ENCODE assay signal across 15 cellular contexts in genomic region chr3:144643778-144644191, GRCh38.
DNase-seq lines count a peak whose midpoint lies in the region; ATAC-seq and TF ChIP-seq lines count a peak whose summit lies in the region.
"Had no signal": no experiment of that assay in that cellular context is flagged by ENCODE, and none has a peak within 500 bp of the region (broad histone marks: within the 10 kb centered on the region; RNA-seq: fewer than 3 reads in every experiment).

No MANE protein-coding gene starts in this region.

- H3K79me2 ChIP-seq in trophoblast cell (ENCODE audit: control insufficient read depth, insufficient read depth, low read length, poor library complexity): no peaks in the 10 kb centered on the region

- no peaks in the 10 kb centered on the region for H3K79me1 ChIP-seq in trophoblast cell (ENCODE audit: low read length)

- H3K27ac ChIP-seq in trophoblast cell (ENCODE audit: low read depth, low read length): no peak overlapping the region
- H3K27ac ChIP-seq: epithelial cell of prostate had no signal

- no peak overlapping the region for H4K91ac ChIP-seq in trophoblast cell (ENCODE audit: low read depth, low read length)

- H3K4me2 ChIP-seq in trophoblast cell (ENCODE audit: low read length): no peak overlapping the region

- H2AK5ac ChIP-seq in trophoblast cell (ENCODE audit: low read length): no peak overlapping the region

- no peak overlapping the region for H3K23ac ChIP-seq in trophoblast cell (ENCODE audit: low read length)

- DNase-seq in AG09319 (ENCODE audit: extremely low read depth, low read depth) (peak; percentile 3), NCI-H146 (lab: John Stamatoyannopoulos, UW) (peak; percentile 52), fibroblast of gingiva (ENCODE audit: low read depth) (peak; percentile 45), midbrain (lab: John Stamatoyannopoulos, UW) (peak; percentile 30), DMS79 (lab: John Stamatoyannopoulos, UW) (no peak), trophoblast cell (no peak)
- no peak for DNase-seq in stimulated activated naive CD8-positive, alpha-beta T cell treated with anti-CD3 and anti-CD28 coated beads, Interleukin-15, amount 100 ng/mL, for 72 hours
- DNase-seq: activated naive CD4-positive, alpha-beta T cell treated with anti-CD3 and anti-CD28 coated beads, Interleukin-2, amount 10 ng/mL, durations not matched to agents 7 days and 5 days; AML-193; cerebellar nuclear complex; NCI-H1048; NCI-H446 treated with DMSO at 0.1 percent for 48 hours had no signal

- no CpG with 5 or more reads among the region's 3 CpGs for WGBS in trophoblast cell (ENCODE audit: extremely low coverage, insufficient coverage, insufficient read length)

- no peak overlapping the region for H2BK12ac ChIP-seq in trophoblast cell (ENCODE audit: low read length)

- H3K4ac ChIP-seq in trophoblast cell (ENCODE audit: low read depth, low read length): no peak overlapping the region

- H4K12ac ChIP-seq in trophoblast cell (ENCODE audit: low read depth, low read length): no peak overlapping the region

- no peak overlapping the region for H3K9ac ChIP-seq in trophoblast cell (ENCODE audit: low read length)

- H3K9me3 ChIP-seq in trophoblast cell (ENCODE audit: insufficient read depth, low read depth, low read length): peaks cover 2% of the 10 kb centered on the region

- no peaks in the 10 kb centered on the region for H3K36me3 ChIP-seq in trophoblast cell (ENCODE audit: control insufficient read depth in 1 of 2, insufficient read depth in 2 of 2, low read length in 2 of 2)

- no peak overlapping the region for H3K4me3 Mint-ChIP-seq in stimulated activated naive CD8-positive, alpha-beta T cell treated with anti-CD3 and anti-CD28 coated beads, Interleukin-15, amount 100 ng/mL, for 72 hours
- H3K4me3 Mint-ChIP-seq: activated naive CD4-positive, alpha-beta T cell treated with anti-CD3 and anti-CD28 coated beads, Interleukin-2, amount 10 ng/mL, durations not matched to agents 7 days and 5 days; mesothelial cell of epicardium had no signal

- no peaks in the 10 kb centered on the region for H3K4me1 ChIP-seq in trophoblast cell (ENCODE audit: control insufficient read depth in 1 of 2, insufficient read depth in 2 of 2, low read length in 2 of 2)

- H3K9me3 Mint-ChIP-seq in stimulated activated naive CD8-positive, alpha-beta T cell treated with anti-CD3 and anti-CD28 coated beads, Interleukin-15, amount 100 ng/mL, for 72 hours: no peaks in the 10 kb centered on the region
- H3K9me3 Mint-ChIP-seq: activated naive CD4-positive, alpha-beta T cell treated with anti-CD3 and anti-CD28 coated beads, Interleukin-2, amount 10 ng/mL, durations not matched to agents 7 days and 5 days; mesothelial cell of epicardium had no signal

- TF ChIP-seq CTCF in AG09319 (IDR thresholded peaks at IDR 0.05; ENCODE audit: low read depth, low read length): no peak

- no peak overlapping the region for H2BK5ac ChIP-seq in trophoblast cell (ENCODE audit: low read depth, low read length, poor library complexity)

- no peaks in the 10 kb centered on the region for H3K27me3 Mint-ChIP-seq in stimulated activated naive CD8-positive, alpha-beta T cell treated with anti-CD3 and anti-CD28 coated beads, Interleukin-15, amount 100 ng/mL, for 72 hours
- H3K27me3 Mint-ChIP-seq: activated naive CD4-positive, alpha-beta T cell treated with anti-CD3 and anti-CD28 coated beads, Interleukin-2, amount 10 ng/mL, durations not matched to agents 7 days and 5 days had no signal

- H3K27ac Mint-ChIP-seq in stimulated activated naive CD8-positive, alpha-beta T cell treated with anti-CD3 and anti-CD28 coated beads, Interleukin-15, amount 100 ng/mL, for 72 hours: peak overlapping the region in 1 of 2 donors; percentile 48
- H3K27ac Mint-ChIP-seq: activated naive CD4-positive, alpha-beta T cell treated with anti-CD3 and anti-CD28 coated beads, Interleukin-2, amount 10 ng/mL, durations not matched to agents 7 days and 5 days; mesothelial cell of epicardium had no signal

- H3K4me1 Mint-ChIP-seq in stimulated activated naive CD8-positive, alpha-beta T cell treated with anti-CD3 and anti-CD28 coated beads, Interleukin-15, amount 100 ng/mL, for 72 hours: no peaks in the 10 kb centered on the region
- H3K4me1 Mint-ChIP-seq: activated naive CD4-positive, alpha-beta T cell treated with anti-CD3 and anti-CD28 coated beads, Interleukin-2, amount 10 ng/mL, durations not matched to agents 7 days and 5 days; mesothelial cell of epicardium had no signal

- H3K27me3 ChIP-seq in trophoblast cell (ENCODE audit: insufficient read depth, low read length): no peaks in the 10 kb centered on the region

- no peak overlapping the region for H2AFZ ChIP-seq in trophoblast cell (ENCODE audit: insufficient read depth, low read length, poor library complexity)

- H3K14ac ChIP-seq in trophoblast cell (ENCODE audit: low read length): no peak overlapping the region

- ATAC-seq in HG02798 (IDR thresholded peaks at IDR 0.05; ENCODE audit: poor library complexity, unreplicated experiment): no peak
- ATAC-seq in stimulated activated naive CD8-positive, alpha-beta T cell treated with anti-CD3 and anti-CD28 coated beads, Interleukin-15, amount 100 ng/mL, for 72 hours: no peak

- H3K4me3 ChIP-seq in trophoblast cell (ENCODE audit: low read depth, low read length): no peak overlapping the region

- H2BK120ac ChIP-seq in trophoblast cell (ENCODE audit: insufficient read depth, low read length, poor library complexity): no peak overlapping the region

- no peak overlapping the region for H4K8ac ChIP-seq in trophoblast cell (ENCODE audit: low read depth, low read length)

- no peak overlapping the region for H3K18ac ChIP-seq in trophoblast cell (ENCODE audit: low read length)

Comparison
In these comparisons a context has a peak if more than half of its experiments do, and no peak if none do; other contexts are left out.
1. DNase-seq: peak in AG09319 (single experiment), NCI-H146 (single experiment), fibroblast of gingiva (single experiment) and midbrain (single experiment); none in DMS79 (single experiment), trophoblast cell (0 of 2) and stimulated activated naive CD8-positive, alpha-beta T cell treated with anti-CD3 and anti-CD28 coated beads, Interleukin-15, amount 100 ng/mL, for 72 hours (0 of 2).